Comparison of ENCODE assay signal across 18 cellular contexts in genomic region chr1:234756066-234756783, GRCh38.
DNase-seq lines count a peak whose midpoint lies in the region; ATAC-seq and TF ChIP-seq lines count a peak whose summit lies in the region.
"Had no signal": no experiment of that assay in that cellular context is flagged by ENCODE, and none has a peak within 500 bp of the region (broad histone marks: within the 10 kb centered on the region; RNA-seq: fewer than 3 reads in every experiment).

No MANE protein-coding gene starts in this region.

- no peaks in the 10 kb centered on the region for H4K20me1 ChIP-seq in IMR-90 (ENCODE audit: insufficient read depth, low read length)

- no peaks in the 10 kb centered on the region for H3K36me3 ChIP-seq in IMR-90 (ENCODE audit: control insufficient read depth, insufficient read depth, low read length)
- H3K36me3 ChIP-seq in skeletal muscle satellite cell (ENCODE audit: insufficient read depth, low read length): no peaks in the 10 kb centered on the region
- H3K36me3 ChIP-seq: gastrocnemius medialis, MG63 had no signal

- DNase-seq in NCI-H146 (lab: John Stamatoyannopoulos, UW) (peak; percentile 22), NCI-H146 treated with DMSO at 0.1 percent for 48 hours (lab: John Stamatoyannopoulos, UW; ENCODE audit: unreplicated experiment) (no peak), IMR-90 (peak; percentile 37), amniotic epithelial cell (ENCODE audit: low read depth) (peak; percentile 58), Kasumi-1 (lab: John Stamatoyannopoulos, UW) (no peak), omental fat pad (ENCODE audit: low spot score) (no peak)
- DNase-seq: activated CD4-positive, alpha-beta T cell treated with anti-CD3 and anti-CD28 coated beads, Interleukin-2, amount 50 U/mL, for 48 hours; activated naive CD8-positive, alpha-beta T cell treated with anti-CD3 and anti-CD28 coated beads for 36 hours; GDM1; natural killer cell; stimulated activated CD4-positive, alpha-beta T cell treated with anti-CD3 and anti-CD28 coated beads, Interleukin-2, amount 100 ng/mL, for 48 hours had no signal

- intact Hi-C loops in IMR-90 (cut with micrococcal nuclease): no loop called here

- peak overlapping the region; percentile 69; the same call in 1 of the 2 replicates for H2BK20ac ChIP-seq in IMR-90 (ENCODE audit: low read depth, low read length)

- H2BK120ac ChIP-seq in IMR-90 (ENCODE audit: low read depth, low read length): peak overlapping the region; percentile 65

- H4K91ac ChIP-seq in IMR-90 (ENCODE audit: insufficient read depth, low read depth, low read length): peak overlapping the region; percentile 39; the same call in 1 of the 2 replicates

- no peak for TF ChIP-seq POLR2A in IMR-90 (IDR thresholded peaks at IDR 0.05; ENCODE audit: low read depth, low read length)

- H2BK5ac ChIP-seq in IMR-90 (ENCODE audit: low read depth, low read length, poor library complexity, severe bottlenecking): no peak overlapping the region

- H4K8ac ChIP-seq in IMR-90 (ENCODE audit: low read depth in 2 of 2, low read length in 2 of 2): peak overlapping the region in 1 of 2 experiments; percentile 58; a peak in 1 of 4 replicates

- H3K4me1 ChIP-seq in IMR-90 (ENCODE audit: control insufficient read depth, insufficient read depth, low read length): peaks cover 11% of the 10 kb centered on the region
- H3K4me1 ChIP-seq in skeletal muscle satellite cell (ENCODE audit: control insufficient read depth, insufficient read depth, low read length): peaks cover 24% of the 10 kb centered on the region

- peak overlapping the region; percentile 64 for H3K4ac ChIP-seq in IMR-90 (ENCODE audit: low read depth, low read length)

- H3K27me3 ChIP-seq in IMR-90 (ENCODE audit: control insufficient read depth, insufficient read depth, low read length): no peaks in the 10 kb centered on the region
- H3K27me3 ChIP-seq in skeletal muscle satellite cell (ENCODE audit: control insufficient read depth, insufficient read depth, low read length): no peaks in the 10 kb centered on the region
- H3K27me3 ChIP-seq: gastrocnemius medialis, MG63 had no signal

- no peak overlapping the region for H3K4me3 ChIP-seq in IMR-90 (ENCODE audit: insufficient read depth, low read depth, low read length)
- H3K4me3 ChIP-seq in skeletal muscle satellite cell (ENCODE audit: low read length): no peak overlapping the region
- H3K4me3 ChIP-seq: gastrocnemius medialis, MG63, skin epidermis had no signal

- no peak for TF ChIP-seq RAD21 in IMR-90 (IDR thresholded peaks at IDR 0.05; ENCODE audit: low read length)

- dilution Hi-C loops in IMR-90 (cut with HindIII; ENCODE audit: low sequenced_read_pairs, unreplicated experiment): no loop called here

- no peaks in the 10 kb centered on the region for H3K79me1 ChIP-seq in IMR-90 (ENCODE audit: low read depth in 1 of 2, low read length in 2 of 2)

- POLR2A ChIA-PET in IMR-90 (lab: Charles Lee; ENCODE audit: unreplicated experiment): no interaction called here

- no peak overlapping the region for H3K56ac ChIP-seq in IMR-90 (ENCODE audit: extremely low read depth, insufficient read depth, low read length)

- peaks cover 3% of the 10 kb centered on the region; the same call in 1 of the 2 replicates for H3K9me1 ChIP-seq in IMR-90 (ENCODE audit: insufficient read depth, low read length)

- no peak overlapping the region for H3K27ac ChIP-seq in IMR-90 (ENCODE audit: insufficient read depth, low read length)
- H3K27ac ChIP-seq: 22Rv1, skin epidermis, VCaP had no signal

- no peak for TF ChIP-seq CTCF in IMR-90 (conservative IDR thresholded peaks at IDR 0.05; ENCODE audit: low read depth, low read length)
- TF ChIP-seq CTCF in omental fat pad (IDR thresholded peaks at IDR 0.05): no peak

- no peak overlapping the region for H4K5ac ChIP-seq in IMR-90 (ENCODE audit: low read depth, low read length)

- no peak overlapping the region for H3K9ac ChIP-seq in IMR-90 (ENCODE audit: low read depth, low read length)
- H3K9ac ChIP-seq in skeletal muscle satellite cell (ENCODE audit: low read depth, low read length): peak overlapping the region; percentile 54

- no peak overlapping the region for H3K23ac ChIP-seq in IMR-90 (ENCODE audit: low read depth, low read length)

- no peak overlapping the region for H2AK9ac ChIP-seq in IMR-90 (replicated peaks; ENCODE audit: low read depth, low read length, poor library complexity)

- CTCF ChIA-PET in IMR-90 (lab: Yijun Ruan, JAX): no interaction called here

- H2AK5ac ChIP-seq in IMR-90 (ENCODE audit: low read depth, low read length): peak overlapping the region; percentile 56

- peak overlapping the region; percentile 65; the same call in 2 of the 3 replicates for H2BK15ac ChIP-seq in IMR-90 (ENCODE audit: low read depth, low read length)

- H3K14ac ChIP-seq in IMR-90 (replicated peaks; ENCODE audit: low read depth, low read length): peak overlapping the region; percentile 55

- no peak; the same call in 1 of the 2 replicates for ATAC-seq in IMR-90 (ENCODE audit: low read depth)
- no peak for ATAC-seq in HG03342 (IDR thresholded peaks at IDR 0.05; ENCODE audit: unreplicated experiment)
- no peak for ATAC-seq in omental fat pad (ENCODE audit: low FRiP score)

- H3K9me3 ChIP-seq in IMR-90 (ENCODE audit: control insufficient read depth, insufficient read depth, low read length) (no peaks in the 10 kb centered on the region), skeletal muscle satellite cell (replicated peaks; ENCODE audit: low read length) (no peaks in the 10 kb centered on the region)
- H3K9me3 ChIP-seq: gastrocnemius medialis, MG63 had no signal

- H3K4me2 ChIP-seq in IMR-90 (ENCODE audit: low read depth, low read length): no peak overlapping the region; the same call in 1 of the 2 replicates
- H3K4me2 ChIP-seq in skeletal muscle satellite cell (ENCODE audit: low read length): peak overlapping the region; percentile 29

- H2AFZ ChIP-seq in IMR-90 (replicated peaks; ENCODE audit: low read length, poor library complexity): no peak overlapping the region

- no TSS peak for BruUV-seq in IMR-90 (replicated peaks; lab: Mats Ljungman, UMichigan)

- H3K18ac ChIP-seq in IMR-90 (ENCODE audit: low read depth, low read length): peak overlapping the region; percentile 9; the same call in 1 of the 2 replicates

- WGBS in IMR-90 (ENCODE audit: extremely low coverage in 2 of 2, insufficient read length in 1 of 2), 2 experiments: 100% methylated on average over 1 of the region's 13 CpGs; no CpG with 5 or more reads in 1 of the 2 experiments

- in situ Hi-C loops in IMR-90 (cut with MboI; ENCODE audit: low sequenced_read_pairs): no loop called here

TF ChIP-seq in IMR-90, 13 proteins besides CTCF, POLR2A, EP300 and RAD21:
- TF ChIP-seq FOS (IDR thresholded peaks at IDR 0.05; ENCODE audit: low read depth, low read length): no peak
- TF ChIP-seq NFE2L2 (IDR thresholded peaks at IDR 0.05; ENCODE audit: low read depth, low read length): no peak
- no peak for TF ChIP-seq BHLHE40 (IDR thresholded peaks at IDR 0.05; ENCODE audit: low read depth, low read length)
- TF ChIP-seq CHD1 (IDR thresholded peaks at IDR 0.05; ENCODE audit: low read depth, low read length): no peak
- no peak for TF ChIP-seq MAZ (IDR thresholded peaks at IDR 0.05; ENCODE audit: borderline replicate concordance, low read depth, low read length)
- no peak for TF ChIP-seq SMC3 (IDR thresholded peaks at IDR 0.05; ENCODE audit: low read depth, low read length)
- no peak for TF ChIP-seq MAFK (IDR thresholded peaks at IDR 0.05; ENCODE audit: low read depth, low read length)
- TF ChIP-seq USF2 (IDR thresholded peaks at IDR 0.05; ENCODE audit: low read depth, low read length): no peak
- no peak for TF ChIP-seq MXI1 (IDR thresholded peaks at IDR 0.05; ENCODE audit: borderline replicate concordance, low read depth, low read length)
- no peak for TF ChIP-seq CEBPB (IDR thresholded peaks at IDR 0.05; ENCODE audit: low read depth, low read length)
- TF ChIP-seq, protein P1, sequence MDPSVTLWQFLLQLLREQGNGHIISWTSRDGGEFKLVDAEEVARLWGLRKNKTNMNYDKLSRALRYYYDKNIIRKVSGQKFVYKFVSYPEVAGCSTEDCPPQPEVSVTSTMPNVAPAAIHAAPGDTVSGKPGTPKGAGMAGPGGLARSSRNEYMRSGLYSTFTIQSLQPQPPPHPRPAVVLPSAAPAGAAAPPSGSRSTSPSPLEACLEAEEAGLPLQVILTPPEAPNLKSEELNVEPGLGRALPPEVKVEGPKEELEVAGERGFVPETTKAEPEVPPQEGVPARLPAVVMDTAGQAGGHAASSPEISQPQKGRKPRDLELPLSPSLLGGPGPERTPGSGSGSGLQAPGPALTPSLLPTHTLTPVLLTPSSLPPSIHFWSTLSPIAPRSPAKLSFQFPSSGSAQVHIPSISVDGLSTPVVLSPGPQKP (IDR thresholded peaks at IDR 0.05; ENCODE audit: borderline replicate concordance, low read depth, low read length): no peak
- no peak for TF ChIP-seq RFX5 (IDR thresholded peaks at IDR 0.05; ENCODE audit: low read depth, low read length)
TF ChIP-seq in IMR-90: peak in this region for 0.

Comparison
In these comparisons a context has a peak if more than half of its experiments do, and no peak if none do; other contexts are left out.
1. DNase-seq: peak in NCI-H146 (single experiment), IMR-90 (single experiment) and amniotic epithelial cell (single experiment); none in NCI-H146 treated with DMSO at 0.1 percent for 48 hours (single experiment), Kasumi-1 (0 of 2) and omental fat pad (single experiment).